In genomic region chr6:136783021-136783420, GRCh38 we compare ENCODE assay signal across 14 cellular contexts. TPM values are rescaled to one million over a fixed set of nuclear protein-coding genes. Genes with fewer than 3 reads are reported as not detected.
DNase-seq lines count a peak whose midpoint lies in the region; ATAC-seq and TF ChIP-seq lines count a peak whose summit lies in the region.
"Had no signal": no experiment of that assay in that cellular context is flagged by ENCODE, and none has a peak within 500 bp of the region (broad histone marks: within the 10 kb centered on the region; RNA-seq: fewer than 3 reads in every experiment).

No MANE protein-coding gene starts in this region.

- H3K9me3 ChIP-seq in esophagus squamous epithelium (no peaks in the 10 kb centered on the region), stomach (no peaks in the 10 kb centered on the region), uterus (no peaks in the 10 kb centered on the region)
- H3K9me3 ChIP-seq: heart left ventricle, mucosa of descending colon, pancreas had no signal

- peaks cover 32 to 85% (median 57%) of the 10 kb centered on the region in 3 donors for H3K4me1 ChIP-seq in esophagus squamous epithelium
- peaks cover 39 to 94% (median 71%) of the 10 kb centered on the region in 4 donors for H3K4me1 ChIP-seq in stomach
- H3K4me1 ChIP-seq in uterus: no peaks in the 10 kb centered on the region

- peaks cover 54% of the 10 kb centered on the region for H3K4me1 Mint-ChIP-seq in activated CD4-positive, alpha-beta T cell treated with anti-CD3 and anti-CD28 coated beads, Interleukin-2, amount 10 ng/mL, durations not matched to agents 24 days and 14 days
- peaks cover 66% of the 10 kb centered on the region for H3K4me1 Mint-ChIP-seq in activated CD4-positive, alpha-beta T cell treated with anti-CD3 and anti-CD28 coated beads, Interleukin-2, amount 10 ng/mL, durations not matched to agents 7 days and 5 days
- peaks cover 69 to 76% (median 70%) of the 10 kb centered on the region in 3 donors for H3K4me1 Mint-ChIP-seq in T-cell

- no peak overlapping the region for H3K27ac Mint-ChIP-seq in activated CD4-positive, alpha-beta T cell treated with anti-CD3 and anti-CD28 coated beads, Interleukin-2, amount 10 ng/mL, durations not matched to agents 24 days and 14 days
- no peak overlapping the region for H3K27ac Mint-ChIP-seq in activated CD4-positive, alpha-beta T cell treated with anti-CD3 and anti-CD28 coated beads, Interleukin-2, amount 10 ng/mL, durations not matched to agents 7 days and 5 days
- peak overlapping the region; percentile 71 to 88 for H3K27ac Mint-ChIP-seq in T-cell

- H3K36me3 ChIP-seq in esophagus squamous epithelium (no peaks in the 10 kb centered on the region), stomach (peaks cover 0 to 4% (median 0%) of the 10 kb centered on the region in 4 donors), uterus (no peaks in the 10 kb centered on the region)
- H3K36me3 ChIP-seq: heart left ventricle, pancreas had no signal

- H3K27me3 Mint-ChIP-seq in activated CD4-positive, alpha-beta T cell treated with anti-CD3 and anti-CD28 coated beads, Interleukin-2, amount 10 ng/mL, durations not matched to agents 24 days and 14 days: no peaks in the 10 kb centered on the region
- no peaks in the 10 kb centered on the region for H3K27me3 Mint-ChIP-seq in activated CD4-positive, alpha-beta T cell treated with anti-CD3 and anti-CD28 coated beads, Interleukin-2, amount 10 ng/mL, durations not matched to agents 7 days and 5 days
- no peaks in the 10 kb centered on the region for H3K27me3 Mint-ChIP-seq in T-cell

- TF ChIP-seq POLR2A in esophagus squamous epithelium (IDR thresholded peaks at IDR 0.05) (no peak), stomach (IDR thresholded peaks at IDR 0.05) (no peak), uterus (IDR thresholded peaks at IDR 0.05) (no peak)

- peaks cover 24% of the 10 kb centered on the region for H3K36me3 Mint-ChIP-seq in activated CD4-positive, alpha-beta T cell treated with anti-CD3 and anti-CD28 coated beads, Interleukin-2, amount 10 ng/mL, durations not matched to agents 24 days and 14 days (ENCODE audit: low read depth)
- peaks cover 47% of the 10 kb centered on the region for H3K36me3 Mint-ChIP-seq in activated CD4-positive, alpha-beta T cell treated with anti-CD3 and anti-CD28 coated beads, Interleukin-2, amount 10 ng/mL, durations not matched to agents 7 days and 5 days (ENCODE audit: low read depth)
- peaks cover 11% of the 10 kb centered on the region for H3K36me3 Mint-ChIP-seq in T-cell

- intact Hi-C loops in activated CD4-positive, alpha-beta T cell treated with anti-CD3 and anti-CD28 coated beads, Interleukin-2, amount 10 ng/mL, durations not matched to agents 24 days and 14 days (cut with micrococcal nuclease): no loop called here
- intact Hi-C loops in esophagus squamous epithelium (cut with DNase I): no loop called here
- intact Hi-C loops in stomach (cut with DNase I; ENCODE audit: low total_unique reads): no loop called here
- intact Hi-C loops in uterus (cut with DNase I; ENCODE audit: low total_unique reads): no loop called here

- TF ChIP-seq CTCF in esophagus squamous epithelium (IDR thresholded peaks at IDR 0.05) (no peak), stomach (IDR thresholded peaks at IDR 0.05) (no peak), uterus (IDR thresholded peaks at IDR 0.05) (no peak)

- CTCF ChIA-PET in activated CD4-positive, alpha-beta T cell treated with anti-CD3 and anti-CD28 coated beads, Interleukin-2, amount 10 ng/mL, durations not matched to agents 7 days and 5 days (lab: Charles Lee): interaction anchor here (1.5 kb wide), 1 partner anchor 9 kb away, joined by 7 read pairs; the partner anchor contains the start of gene MAP3K5
- CTCF ChIA-PET in T-cell (lab: Charles Lee): interaction anchor here in 1 of 2 donors (1.8 kb wide), 1 partner anchor 9 kb away, joined by 17 read pairs; the partner anchor contains the start of gene MAP3K5

- peak; percentile 42 for DNase-seq in activated CD4-positive, alpha-beta T cell treated with anti-CD3 and anti-CD28 coated beads, Interleukin-2, amount 10 ng/mL, durations not matched to agents 24 days and 14 days
- no peak for DNase-seq in activated CD4-positive, alpha-beta T cell treated with anti-CD3 and anti-CD28 coated beads, Interleukin-2, amount 10 ng/mL, durations not matched to agents 7 days and 5 days
- no peak for DNase-seq in T-cell
- DNase-seq in esophagus squamous epithelium (lab: John Stamatoyannopoulos, UW): no peak
- DNase-seq in stomach: no peak
- no peak for DNase-seq in uterus
- DNase-seq in activated CD4-positive, alpha-beta T cell treated with anti-CD3 and anti-CD28 coated beads for 1 hour: no peak
- DNase-seq in 8988T: no peak
- DNase-seq: heart left ventricle; kidney; NCI-H146; pancreas; stimulated activated CD4-positive, alpha-beta T cell treated with anti-CD3 and anti-CD28 coated beads, Interleukin-12 subunit alpha, Interleukin-12 subunit beta, amount 100 ng/mL, for 4 hours had no signal

- no peak for TF ChIP-seq EP300 in stomach (IDR thresholded peaks at IDR 0.05)

- H3K27me3 ChIP-seq in esophagus squamous epithelium (no peaks in the 10 kb centered on the region), stomach (no peaks in the 10 kb centered on the region), uterus (no peaks in the 10 kb centered on the region)
- H3K27me3 ChIP-seq: heart left ventricle, pancreas had no signal

- 74 to 79% methylated on average over 6 of the region's 6 CpGs for WGBS in esophagus squamous epithelium, 2 donors
- 91 to 99% (median 98%) methylated on average over 6 of the region's 6 CpGs for WGBS in stomach, 5 donors

- no peaks in the 10 kb centered on the region for H3K9me3 Mint-ChIP-seq in activated CD4-positive, alpha-beta T cell treated with anti-CD3 and anti-CD28 coated beads, Interleukin-2, amount 10 ng/mL, durations not matched to agents 24 days and 14 days
- no peaks in the 10 kb centered on the region for H3K9me3 Mint-ChIP-seq in activated CD4-positive, alpha-beta T cell treated with anti-CD3 and anti-CD28 coated beads, Interleukin-2, amount 10 ng/mL, durations not matched to agents 7 days and 5 days
- no peaks in the 10 kb centered on the region for H3K9me3 Mint-ChIP-seq in T-cell

- H3K4me3 Mint-ChIP-seq in activated CD4-positive, alpha-beta T cell treated with anti-CD3 and anti-CD28 coated beads, Interleukin-2, amount 10 ng/mL, durations not matched to agents 24 days and 14 days: peak overlapping the region; percentile 23
- H3K4me3 Mint-ChIP-seq in activated CD4-positive, alpha-beta T cell treated with anti-CD3 and anti-CD28 coated beads, Interleukin-2, amount 10 ng/mL, durations not matched to agents 7 days and 5 days: no peak overlapping the region
- H3K4me3 Mint-ChIP-seq in T-cell: peak overlapping the region in 1 of 3 donors; percentile 62

- POLR2A ChIA-PET in activated CD4-positive, alpha-beta T cell treated with anti-CD3 and anti-CD28 coated beads, Interleukin-2, amount 10 ng/mL, durations not matched to agents 7 days and 5 days (lab: Charles Lee): no interaction called here
- POLR2A ChIA-PET in T-cell (lab: Charles Lee): interaction anchor here in 1 of 2 donors (0.7 kb wide), 1 partner anchor 78 kb away, joined by 3 read pairs; no protein-coding TSS in a partner anchor

- H3K4me3 ChIP-seq in esophagus squamous epithelium (no peak overlapping the region), stomach (no peak overlapping the region), uterus (no peak overlapping the region)
- H3K4me3 ChIP-seq: heart left ventricle, mucosa of descending colon had no signal

- no peak for ATAC-seq in T-cell (replicated peaks in 1 of 4)

- peak overlapping the region in 3 of 4 donors; percentile 64 to 79 (median 77) for H3K27ac ChIP-seq in esophagus squamous epithelium
- H3K27ac ChIP-seq in stomach: peak overlapping the region in 3 of 5 donors; percentile 22 to 81 (median 72)
- no peak overlapping the region for H3K27ac ChIP-seq in uterus

RNA-seq across cellular contexts. Expression of gene MAP3K5, which starts 9.3 kb away (rescaled TPM):
- 8.7 and 8.8 TPM in 2 replicates for total RNA-seq in activated CD4-positive, alpha-beta T cell treated with anti-CD3 and anti-CD28 coated beads, Interleukin-2, amount 10 ng/mL, durations not matched to agents 24 days and 14 days
- total RNA-seq in activated CD4-positive, alpha-beta T cell treated with anti-CD3 and anti-CD28 coated beads, Interleukin-2, amount 10 ng/mL, durations not matched to agents 7 days and 5 days: 10 to 100 TPM; 23.4 to 24.0 TPM
- 10 to 100 TPM; 17.8 to 29.2 (median 20.6) TPM for total RNA-seq in T-cell
- 10 to 100 TPM in 3 of 4 donors, 1 to 10 TPM in 1; 9.2 to 22.9 (median 20.9) TPM for total RNA-seq in esophagus squamous epithelium
- total RNA-seq in stomach: 10 to 100 TPM; 23.2 to 40.3 (median 24.5) TPM
- polyA plus RNA-seq in stomach: 10 to 100 TPM in 2 of 3 donors, 1 to 10 TPM in 1; 4.9 to 12.5 (median 12.4) TPM
- total RNA-seq in uterus: 10 to 100 TPM in 2 of 4 donors, 1 to 10 TPM in 2; 9.5 to 67.1 (median 15.4) TPM

RNA-seq across cellular contexts. Expression of gene PEX7, which starts 39.4 kb away (rescaled TPM):
- 4.3 and 5.4 TPM in 2 replicates for total RNA-seq in activated CD4-positive, alpha-beta T cell treated with anti-CD3 and anti-CD28 coated beads, Interleukin-2, amount 10 ng/mL, durations not matched to agents 24 days and 14 days
- total RNA-seq in activated CD4-positive, alpha-beta T cell treated with anti-CD3 and anti-CD28 coated beads, Interleukin-2, amount 10 ng/mL, durations not matched to agents 7 days and 5 days: 1 to 10 TPM; 3.4 to 4.1 TPM
- total RNA-seq in T-cell (1 to 10 TPM; 4.3 to 5.5 (median 4.9) TPM), esophagus squamous epithelium (10 to 100 TPM in 3 of 4 donors, 1 to 10 TPM in 1; 5.4 to 14.2 (median 11.8) TPM), stomach (10 to 100 TPM in 3 of 5 donors, 1 to 10 TPM in 1, not detected in 1; 2.7 to 38.5 (median 18.1) TPM), uterus (10 to 100 TPM in 2 of 4 donors, 1 to 10 TPM in 1, not detected in 1; 9.0 to 21.5 (median 11.7) TPM)
- 10 to 100 TPM in 2 of 3 donors, 1 to 10 TPM in 1; 7.3 to 21.5 (median 14.6) TPM for polyA plus RNA-seq in stomach

Comparison
In these comparisons a context has a peak if more than half of its experiments do, and no peak if none do; other contexts are left out.
1. H3K27ac Mint-ChIP-seq: peak in T-cell (2 of 2); none in activated CD4-positive, alpha-beta T cell treated with anti-CD3 and anti-CD28 coated beads, Interleukin-2, amount 10 ng/mL, durations not matched to agents 24 days and 14 days (single experiment) and activated CD4-positive, alpha-beta T cell treated with anti-CD3 and anti-CD28 coated beads, Interleukin-2, amount 10 ng/mL, durations not matched to agents 7 days and 5 days (single experiment).
2. H3K27ac ChIP-seq: peak in esophagus squamous epithelium (3 of 4) and stomach (3 of 5); none in uterus (0 of 2).